ENCODE assay signal across 8 cellular contexts in genomic region chr16:11251525-11252481, GRCh38. TPM values are rescaled to one million over a fixed set of nuclear protein-coding genes. Genes with fewer than 3 reads are reported as not detected.
DNase-seq lines count a peak whose midpoint lies in the region; ATAC-seq and TF ChIP-seq lines count a peak whose summit lies in the region.

No MANE protein-coding gene starts in this region.

- DNase-seq in HT1080 (ENCODE audit: low read depth) (peak; percentile 77), activated T-cell treated with anti-CD3 and anti-CD28 coated beads for 1 hour (ENCODE audit: low read depth) (peak; percentile 75), hepatocyte (ENCODE audit: low spot score) (no peak), NCI-H2107 (lab: John Stamatoyannopoulos, UW) (no peak), NCI-H1105 (lab: John Stamatoyannopoulos, UW) (no peak), iPS-NIHi7 (ENCODE audit: extremely low spot score) (no peak), NCI-H82 treated with DMSO at 0.1 percent for 48 hours (lab: John Stamatoyannopoulos, UW; ENCODE audit: unreplicated experiment) (no peak)
- DNase-seq in stimulated activated effector memory CD8-positive, alpha-beta T cell treated with anti-CD3 and anti-CD28 coated beads, Interleukin-12 subunit alpha, Interleukin-12 subunit beta, amount 100 ng/mL, for 72 hours (ENCODE audit: low spot score in 2 of 2), result peak; percentile 63 to 89

- 82% methylated on average over 18 of the region's 18 CpGs for WGBS in hepatocyte (ENCODE audit: low lambda C conversion rate, missing lambda C conversion rate)

- H3K9me3 ChIP-seq in hepatocyte (ENCODE audit: low read depth), result no peaks in the 10 kb centered on the region

- H3K4me1 Mint-ChIP-seq in stimulated activated effector memory CD8-positive, alpha-beta T cell treated with anti-CD3 and anti-CD28 coated beads, Interleukin-12 subunit alpha, Interleukin-12 subunit beta, amount 100 ng/mL, for 72 hours, result peaks cover 60% of the 10 kb centered on the region

- H3K27me3 ChIP-seq in hepatocyte, result no peaks in the 10 kb centered on the region

- no peak for TF ChIP-seq CTCF in hepatocyte (IDR thresholded peaks at IDR 0.05; ENCODE audit: poor library complexity)

- peak overlapping the region; percentile 95 for H3K4me3 Mint-ChIP-seq in stimulated activated effector memory CD8-positive, alpha-beta T cell treated with anti-CD3 and anti-CD28 coated beads, Interleukin-12 subunit alpha, Interleukin-12 subunit beta, amount 100 ng/mL, for 72 hours

- peaks cover 97% of the 10 kb centered on the region for H3K36me3 Mint-ChIP-seq in stimulated activated effector memory CD8-positive, alpha-beta T cell treated with anti-CD3 and anti-CD28 coated beads, Interleukin-12 subunit alpha, Interleukin-12 subunit beta, amount 100 ng/mL, for 72 hours

- no peak overlapping the region for H2AFZ ChIP-seq in hepatocyte

- peak overlapping the region; percentile 99 for H3K27ac Mint-ChIP-seq in stimulated activated effector memory CD8-positive, alpha-beta T cell treated with anti-CD3 and anti-CD28 coated beads, Interleukin-12 subunit alpha, Interleukin-12 subunit beta, amount 100 ng/mL, for 72 hours

- H3K4me1 ChIP-seq in hepatocyte (ENCODE audit: insufficient read depth), result peaks cover 8% of the 10 kb centered on the region

- peaks cover 35% of the 10 kb centered on the region for H4K20me1 ChIP-seq in hepatocyte (ENCODE audit: insufficient read depth, poor library complexity, severe bottlenecking)

- no peak overlapping the region for H3K4me3 ChIP-seq in hepatocyte

- peak; percentile 31 for ATAC-seq in stimulated activated effector memory CD8-positive, alpha-beta T cell treated with anti-CD3 and anti-CD28 coated beads, Interleukin-12 subunit alpha, Interleukin-12 subunit beta, amount 100 ng/mL, for 72 hours

- no peak overlapping the region for H3K27ac ChIP-seq in hepatocyte

- peaks cover 31% of the 10 kb centered on the region for H3K79me2 ChIP-seq in hepatocyte

- no peaks in the 10 kb centered on the region for H3K9me3 Mint-ChIP-seq in stimulated activated effector memory CD8-positive, alpha-beta T cell treated with anti-CD3 and anti-CD28 coated beads, Interleukin-12 subunit alpha, Interleukin-12 subunit beta, amount 100 ng/mL, for 72 hours

- H3K9me2 ChIP-seq in hepatocyte (replicated peaks; ENCODE audit: insufficient read depth), result no peaks in the 10 kb centered on the region

- H3K36me3 ChIP-seq in hepatocyte (replicated peaks; ENCODE audit: insufficient read depth, low read depth), result no peaks in the 10 kb centered on the region

- peak overlapping the region; percentile 98 for H3K4me2 ChIP-seq in hepatocyte

RNA-seq across cellular contexts. Expression of gene SOCS1, which starts 4.2 kb away (rescaled TPM):
- 1.7 and 2.3 TPM in 2 replicates for total RNA-seq in HT1080 (2014; rRNA removed; shearing (Covaris generic))
- polyA plus RNA-seq in HT1080 (2015; cell fraction: cytosol; rRNA removed), result 2.8 and 3.8 TPM in 2 replicates
- 1.3 and 2.1 TPM in 2 replicates for polyA plus RNA-seq in HT1080 (2015; cell fraction: nucleus; rRNA removed)
- 9.0 and 13.1 TPM in 2 replicates for total RNA-seq in hepatocyte
- 18.6 and 33.5 TPM in 2 replicates for polyA plus RNA-seq in hepatocyte

RNA-seq across cellular contexts. Expression of gene TNP2, which starts 17.3 kb away (rescaled TPM):
- not detected in 2 replicates for total RNA-seq in HT1080 (2014; rRNA removed; shearing (Covaris generic))
- not detected in 2 replicates for polyA plus RNA-seq in HT1080 (2015; cell fraction: cytosol; rRNA removed)
- polyA plus RNA-seq in HT1080 (2015; cell fraction: nucleus; rRNA removed), result not detected in 2 replicates
- total RNA-seq in hepatocyte, result not detected in 2 replicates
- not detected in 2 replicates for polyA plus RNA-seq in hepatocyte

RNA-seq across cellular contexts. Expression of gene PRM3, which starts 21.6 kb away (rescaled TPM):
- not detected in 2 replicates for total RNA-seq in HT1080 (2014; rRNA removed; shearing (Covaris generic))
- not detected in 2 replicates for polyA plus RNA-seq in HT1080 (2015; cell fraction: cytosol; rRNA removed)
- not detected in 2 replicates for polyA plus RNA-seq in HT1080 (2015; cell fraction: nucleus; rRNA removed)
- total RNA-seq in hepatocyte, result not detected in 2 replicates
- not detected in 2 replicates for polyA plus RNA-seq in hepatocyte

RNA-seq across cellular contexts. Expression of gene PRM2, which starts 24.5 kb away (rescaled TPM):
- not detected in 2 replicates for total RNA-seq in HT1080 (2014; rRNA removed; shearing (Covaris generic))
- polyA plus RNA-seq in HT1080 (2015; cell fraction: cytosol; rRNA removed), result not detected in 2 replicates
- polyA plus RNA-seq in HT1080 (2015; cell fraction: nucleus; rRNA removed), result not detected in 2 replicates
- total RNA-seq in hepatocyte, result not detected in 2 replicates
- not detected in 2 replicates for polyA plus RNA-seq in hepatocyte

RNA-seq across cellular contexts. Expression of gene PRM1, which starts 29.3 kb away (rescaled TPM):
- total RNA-seq in HT1080 (2014; rRNA removed; shearing (Covaris generic)), result not detected in 2 replicates
- polyA plus RNA-seq in HT1080 (2015; cell fraction: cytosol; rRNA removed), result not detected in 2 replicates
- not detected in 2 replicates for polyA plus RNA-seq in HT1080 (2015; cell fraction: nucleus; rRNA removed)
- total RNA-seq in hepatocyte, result not detected in 2 replicates
- polyA plus RNA-seq in hepatocyte, result not detected in 2 replicates

Comparison
In these comparisons a context has a peak if more than half of its experiments do, and no peak if none do; other contexts are left out.
1. DNase-seq: peak in HT1080 (single experiment), activated T-cell treated with anti-CD3 and anti-CD28 coated beads for 1 hour (single experiment) and stimulated activated effector memory CD8-positive, alpha-beta T cell treated with anti-CD3 and anti-CD28 coated beads, Interleukin-12 subunit alpha, Interleukin-12 subunit beta, amount 100 ng/mL, for 72 hours (2 of 2); none in hepatocyte (single experiment), NCI-H2107 (single experiment), NCI-H1105 (single experiment), iPS-NIHi7 (single experiment) and NCI-H82 treated with DMSO at 0.1 percent for 48 hours (single experiment).